Comparison of ENCODE assay signal across 8 cellular contexts in the genomic region with DNA sequence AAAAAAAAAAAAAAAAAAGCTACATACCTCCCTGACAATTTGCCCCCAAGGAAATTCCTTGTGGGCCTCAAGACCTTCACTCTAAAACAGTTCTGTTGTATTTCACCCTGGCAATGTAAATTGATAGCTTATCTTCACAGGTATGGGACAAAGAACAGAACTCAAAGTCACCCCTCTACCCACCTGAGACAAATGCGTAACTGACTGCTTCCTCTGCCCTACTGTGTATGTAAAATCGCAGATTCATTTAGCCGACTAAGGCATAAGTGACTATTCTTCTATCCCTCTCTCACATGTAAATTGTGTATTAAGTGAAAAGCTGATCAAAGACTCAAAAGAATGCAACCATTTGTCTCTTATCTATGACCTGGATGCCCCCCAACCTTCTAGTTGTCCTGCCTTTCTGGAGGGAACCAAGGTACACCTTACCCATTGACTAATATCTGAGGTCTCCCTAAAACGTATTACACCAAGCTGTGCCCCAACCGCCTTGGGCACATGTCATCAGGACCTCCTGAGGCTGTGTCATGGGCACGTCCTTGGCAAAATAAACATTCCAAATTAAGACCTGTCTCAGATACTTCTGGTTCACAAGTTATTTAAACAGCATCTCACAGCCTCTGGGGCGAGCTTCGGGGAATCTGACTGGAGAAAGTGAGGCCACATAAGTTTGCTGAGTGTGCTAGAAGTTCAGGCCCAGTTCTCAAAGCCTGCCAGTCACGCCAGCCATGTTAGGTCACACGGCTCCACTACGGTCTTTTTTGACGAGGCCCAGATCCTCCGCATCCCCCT. TPM values are rescaled to one million over a fixed set of nuclear protein-coding genes. Genes with fewer than 3 reads are reported as not detected.
A peak's percentile ranks its signal among the peaks of the same experiment; 100 is the strongest.
DNase-seq lines count a peak whose midpoint lies in the region; ATAC-seq and TF ChIP-seq lines count a peak whose summit lies in the region.

No MANE protein-coding gene starts in this region.

- ATAC-seq in CD4-positive, alpha-beta T cell (ENCODE audit: poor library complexity) = peak; percentile 23
- peak; percentile 10 for ATAC-seq in GM21360 (IDR thresholded peaks at IDR 0.05; ENCODE audit: unreplicated experiment)
- no peak for ATAC-seq in lung (ENCODE audit: insufficient read depth, low FRiP score)
- ATAC-seq in upper lobe of right lung = no peak

- H3K9me3 ChIP-seq in CD4-positive, alpha-beta T cell (ENCODE audit: control insufficient read depth, low read length) = no peaks in the 10 kb centered on the region
- H3K9me3 ChIP-seq in Loucy (ENCODE audit: insufficient read depth, low read depth, low read length) (no peaks in the 10 kb centered on the region), lung (ENCODE audit: control insufficient read depth in 2 of 2, insufficient read depth in 1 of 2, low read length in 1 of 2) (no peaks in the 10 kb centered on the region), upper lobe of right lung (no peaks in the 10 kb centered on the region)

- peaks cover 55% of the 10 kb centered on the region for H3K79me2 ChIP-seq in Loucy (ENCODE audit: insufficient read depth, low read length)

- H3K9me2 ChIP-seq in Loucy (replicated peaks; ENCODE audit: low read depth, low read length) = no peaks in the 10 kb centered on the region

- WGBS in lung, 2 donors = 9 to 11% methylated on average over 13 of the region's 13 CpGs

- H3K9ac ChIP-seq in Loucy (ENCODE audit: low read depth, low read length, poor library complexity, severe bottlenecking) = peak overlapping the region; percentile 88

- H3K36me3 ChIP-seq in Loucy (ENCODE audit: insufficient read depth, low read length) = no peaks in the 10 kb centered on the region
- peaks cover 0 to 2% of the 10 kb centered on the region in 2 donors for H3K36me3 ChIP-seq in lung (ENCODE audit: control insufficient read depth in 2 of 2, insufficient read depth in 2 of 2, low read length in 2 of 2)
- H3K36me3 ChIP-seq in upper lobe of right lung = no peaks in the 10 kb centered on the region

- H3K27ac Mint-ChIP-seq in CD4-positive, alpha-beta T cell = peak overlapping the region; percentile 95
- peak overlapping the region; percentile 88 to 97 (median 95) for H3K27ac Mint-ChIP-seq in brain

- H3K9me3 Mint-ChIP-seq in CD4-positive, alpha-beta T cell = no peaks in the 10 kb centered on the region
- H3K9me3 Mint-ChIP-seq in brain = peaks cover 0 to 8% (median 0%) of the 10 kb centered on the region in 5 experiments

- no peaks in the 10 kb centered on the region for H3K27me3 ChIP-seq in CD4-positive, alpha-beta T cell (ENCODE audit: control insufficient read depth, insufficient read depth, low read length)
- H3K27me3 ChIP-seq in Loucy (ENCODE audit: insufficient read depth, low read length, poor library complexity, severe bottlenecking) (no peaks in the 10 kb centered on the region), lung (ENCODE audit: control insufficient read depth, insufficient read depth) (no peaks in the 10 kb centered on the region), upper lobe of right lung (no peaks in the 10 kb centered on the region)

- peaks cover 37% of the 10 kb centered on the region for H3K36me3 Mint-ChIP-seq in CD4-positive, alpha-beta T cell (ENCODE audit: low read depth)
- H3K36me3 Mint-ChIP-seq in brain = peaks cover 37% of the 10 kb centered on the region

- POLR2A ChIA-PET in CD4-positive, alpha-beta T cell (lab: Charles Lee) = interaction anchor here (0.6 to 1.8 kb wide), 4 partner anchors 10 to 520 kb away, joined by 3 to 6 read pairs (median 3); no protein-coding TSS in a partner anchor

- peak overlapping the region; percentile 93 for H3K4me2 ChIP-seq in Loucy (ENCODE audit: low read depth, low read length, poor library complexity, severe bottlenecking)

- intact Hi-C loops in CD4-positive, alpha-beta T cell (cut with DNase I, micrococcal nuclease) = loop anchor here (5.0 to 10.0 kb wide), 9 partner anchors 128 to 1840 kb away; a partner anchor contains a TSS
- intact Hi-C loops in upper lobe of right lung (cut with DNase I) = no loop called here

- peak overlapping the region; percentile 87 for H3K4me3 ChIP-seq in Loucy (ENCODE audit: low read length, poor library complexity, severe bottlenecking)
- H3K4me3 ChIP-seq in lung = peak overlapping the region; percentile 70
- peak overlapping the region; percentile 75 for H3K4me3 ChIP-seq in upper lobe of right lung

- DNase-seq in CD4-positive, alpha-beta T cell = peak in 1 of 10 experiments; percentile 16
- DNase-seq in lung (ENCODE audit: low spot score) = no peak
- DNase-seq in upper lobe of right lung = no peak
- DNase-seq in CD1c-positive myeloid dendritic cell (ENCODE audit: extremely low spot score) = no peak
- no peak for DNase-seq in activated CD4-positive, alpha-beta T cell treated with anti-CD3 and anti-CD28 coated beads for 48 hours

- peaks cover 61% of the 10 kb centered on the region for H3K4me1 Mint-ChIP-seq in CD4-positive, alpha-beta T cell (ENCODE audit: low read depth)
- peaks cover 57% of the 10 kb centered on the region for H3K4me1 Mint-ChIP-seq in brain

- H3K4me3 Mint-ChIP-seq in CD4-positive, alpha-beta T cell = peak overlapping the region; percentile 94
- peak overlapping the region; percentile 85 to 96 (median 88) for H3K4me3 Mint-ChIP-seq in brain

- H3K4me1 ChIP-seq in Loucy (ENCODE audit: insufficient read depth, low read length, poor library complexity, severe bottlenecking) (peaks cover 58% of the 10 kb centered on the region), lung (ENCODE audit: control insufficient read depth in 2 of 2, insufficient read depth in 2 of 2, low read length in 2 of 2) (peaks cover 3 to 18% of the 10 kb centered on the region in 2 donors), upper lobe of right lung (peaks cover 27% of the 10 kb centered on the region)

- no peak for TF ChIP-seq CTCF in CD4-positive, alpha-beta T cell (IDR thresholded peaks at IDR 0.05)
- TF ChIP-seq CTCF in Loucy (conservative IDR thresholded peaks at IDR 0.05; ENCODE audit: low read length) (no peak), brain (conservative IDR thresholded peaks at IDR 0.05) (no peak), lung (IDR thresholded peaks at IDR 0.05; ENCODE audit: control extremely low read depth, extremely low read depth) (no peak), upper lobe of right lung (IDR thresholded peaks at IDR 0.05) (no peak)

- H2AFZ ChIP-seq in Loucy (ENCODE audit: low read length) = peak overlapping the region; percentile 79; the same call in 1 of the 2 replicates

- H3K27ac ChIP-seq in CD4-positive, alpha-beta T cell (ENCODE audit: low read depth, low read length) = peak overlapping the region; percentile 89
- peak overlapping the region; percentile 91 to 98 for H3K27ac ChIP-seq in lung (ENCODE audit: low read depth in 1 of 2, low read length in 1 of 2)
- peak overlapping the region; percentile 97 for H3K27ac ChIP-seq in upper lobe of right lung

- no peaks in the 10 kb centered on the region for H3F3A ChIP-seq in Loucy (ENCODE audit: low read depth)

- CTCF ChIA-PET in CD4-positive, alpha-beta T cell (lab: Charles Lee) = interaction anchor here (0.6 kb wide), 1 partner anchor 295 kb away, joined by 3 read pairs; no protein-coding TSS in a partner anchor

- H4K20me1 ChIP-seq in Loucy (ENCODE audit: insufficient read depth, low read length, poor library complexity, severe bottlenecking) = peaks cover 55% of the 10 kb centered on the region

- no peaks in the 10 kb centered on the region for H3K27me3 Mint-ChIP-seq in CD4-positive, alpha-beta T cell
- H3K27me3 Mint-ChIP-seq in brain = peaks cover 14% of the 10 kb centered on the region

RNA-seq across cellular contexts. Expression of a gene that starts 1.0 kb away (rescaled TPM):
- total RNA-seq in CD4-positive, alpha-beta T cell = 10 to 100 TPM; 72.0 to 72.9 TPM
- polyA plus RNA-seq in brain (ENCODE audit: insufficient read depth, low read depth, low replicate concordance) (305 TPM), lung (100 to 1,000 TPM; 156 to 248 TPM)
- total RNA-seq in lung (100 to 1,000 TPM; 122 to 153 TPM), upper lobe of right lung (120 TPM)

Comparison
In these comparisons a context has a peak if more than half of its experiments do, and no peak if none do; other contexts are left out.
1. ATAC-seq: peak in CD4-positive, alpha-beta T cell (single experiment) and GM21360 (single experiment); none in lung (single experiment) and upper lobe of right lung (single experiment).
2. Peak in every context shown above with its lines, with median percentiles within 50 percentile points of each other: H3K27ac ChIP-seq and H3K4me3 ChIP-seq.